In the genomic region with DNA sequence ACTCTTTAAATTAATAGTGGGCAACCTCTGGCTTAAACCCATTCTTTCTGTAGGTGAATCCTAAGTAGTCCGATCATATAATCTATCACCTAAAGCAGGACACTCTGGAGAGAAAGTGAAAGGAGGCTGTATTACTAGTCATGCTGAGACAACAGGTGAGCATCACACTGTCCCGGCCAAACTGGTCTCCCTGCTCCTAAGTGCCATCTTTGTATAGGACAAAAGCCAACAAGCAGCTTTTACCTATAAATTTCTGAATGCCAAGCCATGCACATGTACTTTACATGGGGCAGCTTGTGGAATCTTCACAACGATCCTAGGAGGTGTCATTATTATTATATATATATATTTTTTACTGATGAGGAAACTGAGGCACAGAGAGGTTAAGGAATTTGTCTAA, we compare ENCODE assay signal across 27 cellular contexts.
"Had no signal": no experiment of that assay in that cellular context is flagged by ENCODE, and none has a peak within 500 bp of the region (broad histone marks: within the 10 kb centered on the region; RNA-seq: fewer than 3 reads in every experiment).

No MANE protein-coding gene starts in this region.

- H3K27me3 ChIP-seq: ascending aorta, breast epithelium, cardiac muscle cell, colonic mucosa had no signal

- H3K27ac ChIP-seq: ascending aorta, breast epithelium, cardiac muscle cell, colonic mucosa had no signal

- H3K4me1 Mint-ChIP-seq: activated CD4-positive, alpha-beta memory T cell treated with anti-CD3 and anti-CD28 coated beads, Interleukin-2, amount 10 ng/mL, durations not matched to agents 7 days and 5 days; activated CD4-positive, alpha-beta T cell treated with anti-CD3 and anti-CD28 coated beads, Interleukin-2, amount 10 ng/mL, durations not matched to agents 7 days and 5 days; activated naive CD4-positive, alpha-beta T cell treated with anti-CD3 and anti-CD28 coated beads, Interleukin-2, amount 10 ng/mL, durations not matched to agents 7 days and 5 days; activated naive CD8-positive, alpha-beta T cell treated with anti-CD3 and anti-CD28 coated beads, Interleukin-2, amount 10 ng/mL, durations not matched to agents 7 days and 5 days; brain had no signal

- H3K27ac Mint-ChIP-seq: activated CD4-positive, alpha-beta memory T cell treated with anti-CD3 and anti-CD28 coated beads, Interleukin-2, amount 10 ng/mL, durations not matched to agents 7 days and 5 days; activated CD4-positive, alpha-beta T cell treated with anti-CD3 and anti-CD28 coated beads, Interleukin-2, amount 10 ng/mL, durations not matched to agents 7 days and 5 days; activated naive CD4-positive, alpha-beta T cell treated with anti-CD3 and anti-CD28 coated beads, Interleukin-2, amount 10 ng/mL, durations not matched to agents 7 days and 5 days; activated naive CD4-positive, alpha-beta T cell treated with anti-CD3 and anti-CD28 coated beads, Interleukin-2, amount 50 U/mL, for 72 hours; activated naive CD8-positive, alpha-beta T cell treated with anti-CD3 and anti-CD28 coated beads, Interleukin-2, amount 10 ng/mL, durations not matched to agents 7 days and 5 days; activated T-cell treated with anti-CD3 and anti-CD28 coated beads, Interleukin-2, amount 50 U/mL, for 24 hours; activated T-cell treated with anti-CD3 and anti-CD28 coated beads, Interleukin-2, amount 50 U/mL, for 72 hours; brain; endodermal cell; WTC11 had no signal

- H3K9me3 Mint-ChIP-seq: activated CD4-positive, alpha-beta memory T cell treated with anti-CD3 and anti-CD28 coated beads, Interleukin-2, amount 10 ng/mL, durations not matched to agents 7 days and 5 days; activated CD4-positive, alpha-beta T cell treated with anti-CD3 and anti-CD28 coated beads, Interleukin-2, amount 10 ng/mL, durations not matched to agents 7 days and 5 days; activated naive CD4-positive, alpha-beta T cell treated with anti-CD3 and anti-CD28 coated beads, Interleukin-2, amount 10 ng/mL, durations not matched to agents 7 days and 5 days; activated naive CD4-positive, alpha-beta T cell treated with anti-CD3 and anti-CD28 coated beads, Interleukin-2, amount 50 U/mL, for 72 hours; activated naive CD8-positive, alpha-beta T cell treated with anti-CD3 and anti-CD28 coated beads, Interleukin-2, amount 10 ng/mL, durations not matched to agents 7 days and 5 days; activated T-cell treated with anti-CD3 and anti-CD28 coated beads, Interleukin-2, amount 50 U/mL, for 24 hours; activated T-cell treated with anti-CD3 and anti-CD28 coated beads, Interleukin-2, amount 50 U/mL, for 72 hours; endodermal cell; WTC11 had no signal

- H3K4me3 Mint-ChIP-seq: activated CD4-positive, alpha-beta memory T cell treated with anti-CD3 and anti-CD28 coated beads, Interleukin-2, amount 10 ng/mL, durations not matched to agents 7 days and 5 days; activated CD4-positive, alpha-beta T cell treated with anti-CD3 and anti-CD28 coated beads, Interleukin-2, amount 10 ng/mL, durations not matched to agents 7 days and 5 days; activated naive CD4-positive, alpha-beta T cell treated with anti-CD3 and anti-CD28 coated beads, Interleukin-2, amount 10 ng/mL, durations not matched to agents 7 days and 5 days; activated naive CD8-positive, alpha-beta T cell treated with anti-CD3 and anti-CD28 coated beads, Interleukin-2, amount 10 ng/mL, durations not matched to agents 7 days and 5 days; activated T-cell treated with anti-CD3 and anti-CD28 coated beads, Interleukin-2, amount 50 U/mL, for 24 hours; activated T-cell treated with anti-CD3 and anti-CD28 coated beads, Interleukin-2, amount 50 U/mL, for 72 hours; brain; endodermal cell; WTC11 had no signal

- ATAC-seq: activated naive CD4-positive, alpha-beta T cell treated with anti-CD3 and anti-CD28 coated beads, Interleukin-2, amount 50 U/mL, for 72 hours; activated T-cell treated with anti-CD3 and anti-CD28 coated beads, Interleukin-2, amount 50 U/mL, for 72 hours; esophagus mucosa; WTC11 had no signal

- H3K4me1 ChIP-seq: ascending aorta, breast epithelium, colonic mucosa had no signal

- H3K9me3 ChIP-seq: ascending aorta, breast epithelium, colonic mucosa had no signal

- H3K27me3 Mint-ChIP-seq: activated CD4-positive, alpha-beta T cell treated with anti-CD3 and anti-CD28 coated beads, Interleukin-2, amount 10 ng/mL, durations not matched to agents 7 days and 5 days had no signal

- DNase-seq: activated CD4-positive, alpha-beta memory T cell treated with anti-CD3 and anti-CD28 coated beads, Interleukin-2, amount 10 ng/mL, durations not matched to agents 7 days and 5 days; activated CD4-positive, alpha-beta T cell treated with anti-CD3 and anti-CD28 coated beads for 1 hour; activated CD4-positive, alpha-beta T cell treated with anti-CD3 and anti-CD28 coated beads for 4 hours; activated CD4-positive, alpha-beta T cell treated with anti-CD3 and anti-CD28 coated beads, Interleukin-2, amount 10 ng/mL, durations not matched to agents 7 days and 5 days; activated CD4-positive, alpha-beta T cell treated with anti-CD3 and anti-CD28 coated beads, Interleukin-2, amount 50 U/mL, for 4 hours; activated CD8-positive, alpha-beta memory T cell treated with anti-CD3 and anti-CD28 coated beads, Interleukin-2, amount 50 U/mL, for 48 hours; activated gamma-delta T cell; activated naive CD4-positive, alpha-beta T cell; activated naive CD4-positive, alpha-beta T cell treated with anti-CD3 and anti-CD28 coated beads, Interleukin-2, amount 10 ng/mL, durations not matched to agents 7 days and 5 days; activated naive CD8-positive, alpha-beta T cell treated with anti-CD3 and anti-CD28 coated beads, Interleukin-2, amount 10 ng/mL, durations not matched to agents 7 days and 5 days; activated T-cell treated with anti-CD3 and anti-CD28 coated beads for 4 hours; activated T-cell treated with anti-CD3 and anti-CD28 coated beads, Interleukin-2, amount 50 U/mL, for 24 hours; activated T-cell treated with anti-CD3 and anti-CD28 coated beads, Interleukin-2, amount 50 U/mL, for 72 hours; central memory CD4-positive, alpha-beta T cell; cerebellar nuclear complex; colonic mucosa; effector memory CD4-positive, alpha-beta T cell; endodermal cell; foreskin fibroblast; T-helper 2 cell had no signal

- H3K36me3 Mint-ChIP-seq: activated naive CD4-positive, alpha-beta T cell treated with anti-CD3 and anti-CD28 coated beads, Interleukin-2, amount 10 ng/mL, durations not matched to agents 7 days and 5 days; activated naive CD4-positive, alpha-beta T cell treated with anti-CD3 and anti-CD28 coated beads, Interleukin-2, amount 50 U/mL, for 72 hours; activated naive CD8-positive, alpha-beta T cell treated with anti-CD3 and anti-CD28 coated beads, Interleukin-2, amount 10 ng/mL, durations not matched to agents 7 days and 5 days had no signal
